Comparison of ENCODE assay signal across 22 cellular contexts in the genomic region with DNA sequence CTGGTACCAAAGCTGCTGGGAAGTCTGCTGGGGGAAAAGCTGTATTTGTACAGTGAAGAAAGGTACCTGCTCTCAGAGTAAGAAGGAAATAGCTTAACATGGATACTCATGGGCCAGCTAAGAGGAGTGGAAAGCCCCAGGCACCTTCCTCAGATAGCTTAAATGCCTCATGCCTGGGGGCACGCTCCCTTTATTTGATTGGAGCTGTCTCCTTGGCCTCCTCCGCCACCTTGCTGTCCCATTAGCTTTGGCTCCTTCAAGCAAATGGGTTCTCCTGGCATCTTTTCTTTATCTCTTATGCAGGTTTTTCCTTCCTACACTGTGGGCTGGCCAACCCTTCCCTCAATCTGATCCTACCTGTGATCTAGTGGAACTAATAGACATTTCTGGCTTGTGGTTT.
"Had no signal": no experiment of that assay in that cellular context is flagged by ENCODE, and none has a peak within 500 bp of the region (broad histone marks: within the 10 kb centered on the region; RNA-seq: fewer than 3 reads in every experiment).

No MANE protein-coding gene starts in this region.

- H3K4me3 ChIP-seq: SJCRH30 had no signal

- H3K27ac ChIP-seq: SJCRH30 had no signal

- H3K4me1 ChIP-seq: SJCRH30 had no signal

- ATAC-seq: Panc1, PC-3, Right ventricle myocardium inferior, SK-N-SH treated with all-trans-retinoic acid at 6 μM for 48 hours had no signal

- H3K36me3 ChIP-seq: SJCRH30 had no signal

- DNase-seq: IMR-90, Karpas-422, KG1, MV-4-11, NCI-H1048, NCI-H1105, NCI-H146, NCI-H1694 treated with DMSO at 0.1 percent for 48 hours, NCI-H1930, NCI-H2081, NCI-H2107, NCI-H2227 treated with DMSO at 0.1 percent for 48 hours, NCI-H524, NCI-H526 treated with DMSO at 0.1 percent for 48 hours, NCI-H774, PC-3, SHP77 treated with DMSO at 0.1 percent for 48 hours, SJCRH30, T-helper 1 cell had no signal

- H3K9me3 ChIP-seq: SJCRH30 had no signal

- H3K27me3 ChIP-seq: SJCRH30 had no signal
